7 cellular contexts compared by ENCODE assay signal in the genomic region with DNA sequence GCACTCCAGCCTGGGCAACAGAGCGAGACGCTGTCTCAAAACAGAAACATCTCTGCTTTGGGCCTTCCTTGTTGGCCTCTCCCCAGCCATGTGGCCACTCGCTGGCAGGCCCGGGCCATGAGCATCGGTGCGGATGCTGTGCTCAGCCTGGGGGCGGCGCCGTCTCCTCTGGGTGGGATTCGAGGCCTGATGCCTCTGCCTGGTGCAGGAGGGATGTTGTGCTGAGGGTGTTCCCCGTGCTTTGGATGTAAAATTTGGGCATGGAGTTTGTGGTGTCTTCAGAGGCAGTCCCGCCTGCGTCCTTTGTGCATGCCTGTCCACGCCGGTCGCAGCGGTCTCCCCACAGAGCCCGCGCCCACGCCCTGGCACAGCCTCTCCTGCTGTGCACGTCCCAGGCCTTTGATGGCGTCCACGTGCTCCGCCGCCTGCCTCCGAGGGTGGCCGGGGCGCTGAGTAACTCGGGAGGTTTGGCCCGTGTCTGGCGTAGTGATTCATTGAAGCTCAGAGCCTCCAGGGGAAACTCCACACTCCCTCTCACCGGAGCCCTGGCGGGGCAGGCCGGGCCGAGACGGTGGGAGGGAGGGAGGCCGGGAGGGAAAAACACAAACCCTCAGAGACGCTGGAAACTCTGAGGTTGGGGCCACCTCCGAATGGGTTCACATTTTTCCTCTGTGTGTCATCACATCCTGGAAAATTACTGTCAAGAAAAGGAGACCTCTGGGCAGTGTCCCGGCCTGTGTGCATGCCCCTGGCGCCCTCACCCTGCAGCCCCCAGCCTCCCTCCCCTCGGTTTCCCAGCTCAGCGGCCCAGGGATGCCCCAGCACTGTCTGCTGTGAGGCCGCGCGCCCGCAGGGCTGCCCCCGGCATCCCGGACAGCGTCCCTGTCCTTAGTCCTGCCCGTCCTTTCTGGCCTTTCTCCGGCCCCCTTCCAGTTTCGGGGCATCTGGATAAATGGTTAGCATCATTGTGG. TPM values are rescaled to one million over a fixed set of nuclear protein-coding genes. Genes with fewer than 3 reads are reported as not detected.
DNase-seq lines count a peak whose midpoint lies in the region; FAIRE-seq and TF ChIP-seq lines count a peak whose summit lies in the region.
"Had no signal": no experiment of that assay in that cellular context is flagged by ENCODE, and none has a peak within 500 bp of the region (broad histone marks: within the 10 kb centered on the region; RNA-seq: fewer than 3 reads in every experiment).

No MANE protein-coding gene starts in this region.

- H3K36me3 Mint-ChIP-seq in nephron (ENCODE audit: low read depth), result no peaks in the 10 kb centered on the region
- H3K36me3 Mint-ChIP-seq: activated naive CD8-positive, alpha-beta T cell treated with anti-CD3 and anti-CD28 coated beads, Interleukin-2, amount 10 ng/mL, durations not matched to agents 7 days and 5 days had no signal

- 27 to 32% methylated on average over 24 to 27 of the region's 53 CpGs for WGBS in esophagus squamous epithelium, 2 donors

- DNase-seq in amniotic epithelial cell (ENCODE audit: low read depth) (peak; percentile 92), MV-4-11 (lab: John Stamatoyannopoulos, UW) (no peak), esophagus squamous epithelium (lab: John Stamatoyannopoulos, UW) (no peak), NCI-H345 (lab: John Stamatoyannopoulos, UW) (no peak)
- DNase-seq: activated naive CD8-positive, alpha-beta T cell treated with anti-CD3 and anti-CD28 coated beads, Interleukin-2, amount 10 ng/mL, durations not matched to agents 7 days and 5 days had no signal

- TF ChIP-seq CTCF in nephron (IDR thresholded peaks at IDR 0.05; ENCODE audit: unreplicated experiment in 3 of 3) (no peak), esophagus squamous epithelium (IDR thresholded peaks at IDR 0.05) (no peak)

- TF ChIP-seq POLR2A in esophagus squamous epithelium (IDR thresholded peaks at IDR 0.05), result no peak

- no peaks in the 10 kb centered on the region for H3K9me3 ChIP-seq in esophagus squamous epithelium

- peak overlapping the region in 2 of 4 donors; percentile 58 to 63 for H3K27ac ChIP-seq in esophagus squamous epithelium

- peaks cover 6 to 53% (median 22%) of the 10 kb centered on the region in 3 donors for H3K4me1 ChIP-seq in esophagus squamous epithelium

- no peaks in the 10 kb centered on the region for H3K27me3 Mint-ChIP-seq in nephron (ENCODE audit: low read depth)
- H3K27me3 Mint-ChIP-seq: activated naive CD8-positive, alpha-beta T cell treated with anti-CD3 and anti-CD28 coated beads, Interleukin-2, amount 10 ng/mL, durations not matched to agents 7 days and 5 days had no signal

- H3K9me3 Mint-ChIP-seq in nephron, result no peaks in the 10 kb centered on the region
- H3K9me3 Mint-ChIP-seq: activated naive CD8-positive, alpha-beta T cell treated with anti-CD3 and anti-CD28 coated beads, Interleukin-2, amount 10 ng/mL, durations not matched to agents 7 days and 5 days had no signal

- peak overlapping the region in 1 of 3 experiments; percentile 28 for H3K4me3 Mint-ChIP-seq in nephron
- H3K4me3 Mint-ChIP-seq: activated naive CD8-positive, alpha-beta T cell treated with anti-CD3 and anti-CD28 coated beads, Interleukin-2, amount 10 ng/mL, durations not matched to agents 7 days and 5 days had no signal

- peak overlapping the region in 2 of 3 experiments; percentile 45 to 46 for H3K27ac Mint-ChIP-seq in nephron
- H3K27ac Mint-ChIP-seq: activated naive CD8-positive, alpha-beta T cell treated with anti-CD3 and anti-CD28 coated beads, Interleukin-2, amount 10 ng/mL, durations not matched to agents 7 days and 5 days had no signal

- intact Hi-C loops in esophagus squamous epithelium (cut with DNase I), result no loop called here

- H3K4me3 ChIP-seq in esophagus squamous epithelium, result peak overlapping the region in 1 of 4 donors; percentile 17

- FAIRE-seq in G401.6 (lab: Jason Lieb, UNC), result peak; percentile 91

- H3K4me1 Mint-ChIP-seq in nephron, result peaks cover 29% of the 10 kb centered on the region

- H3K27me3 ChIP-seq in esophagus squamous epithelium, result no peaks in the 10 kb centered on the region

- H3K36me3 ChIP-seq in esophagus squamous epithelium, result peaks cover 0 to 2% (median 0%) of the 10 kb centered on the region in 3 donors

RNA-seq across cellular contexts. Expression of a gene that starts 19.0 kb away (rescaled TPM):
- total RNA-seq in esophagus squamous epithelium, result 100 to 1,000 TPM in 2 of 4 donors, 10 to 100 TPM in 2; 52.1 to 144 (median 106) TPM

RNA-seq across cellular contexts. Expression of a gene that starts 19.4 kb away (rescaled TPM):
- total RNA-seq in esophagus squamous epithelium, result 10 to 100 TPM in 3 of 4 donors, 1 to 10 TPM in 1; 9.7 to 21.2 (median 18.3) TPM

RNA-seq across cellular contexts. Expression of a gene that starts 26.3 kb away (rescaled TPM):
- 10 to 100 TPM; 10.1 to 21.0 (median 17.1) TPM for total RNA-seq in esophagus squamous epithelium

RNA-seq across cellular contexts. Expression of a gene that starts 27.8 kb away (rescaled TPM):
- total RNA-seq in esophagus squamous epithelium, result 10 to 100 TPM in 1 of 4 donors, 1 to 10 TPM in 3; 4.9 to 10.4 (median 7.0) TPM

RNA-seq across cellular contexts. Expression of a gene that starts 33.8 kb away (rescaled TPM):
- 100 to 1,000 TPM in 3 of 4 donors, 10 to 100 TPM in 1; 89.1 to 162 (median 135) TPM for total RNA-seq in esophagus squamous epithelium
